ENCODE assay signal across 8 cellular contexts in the genomic region with DNA sequence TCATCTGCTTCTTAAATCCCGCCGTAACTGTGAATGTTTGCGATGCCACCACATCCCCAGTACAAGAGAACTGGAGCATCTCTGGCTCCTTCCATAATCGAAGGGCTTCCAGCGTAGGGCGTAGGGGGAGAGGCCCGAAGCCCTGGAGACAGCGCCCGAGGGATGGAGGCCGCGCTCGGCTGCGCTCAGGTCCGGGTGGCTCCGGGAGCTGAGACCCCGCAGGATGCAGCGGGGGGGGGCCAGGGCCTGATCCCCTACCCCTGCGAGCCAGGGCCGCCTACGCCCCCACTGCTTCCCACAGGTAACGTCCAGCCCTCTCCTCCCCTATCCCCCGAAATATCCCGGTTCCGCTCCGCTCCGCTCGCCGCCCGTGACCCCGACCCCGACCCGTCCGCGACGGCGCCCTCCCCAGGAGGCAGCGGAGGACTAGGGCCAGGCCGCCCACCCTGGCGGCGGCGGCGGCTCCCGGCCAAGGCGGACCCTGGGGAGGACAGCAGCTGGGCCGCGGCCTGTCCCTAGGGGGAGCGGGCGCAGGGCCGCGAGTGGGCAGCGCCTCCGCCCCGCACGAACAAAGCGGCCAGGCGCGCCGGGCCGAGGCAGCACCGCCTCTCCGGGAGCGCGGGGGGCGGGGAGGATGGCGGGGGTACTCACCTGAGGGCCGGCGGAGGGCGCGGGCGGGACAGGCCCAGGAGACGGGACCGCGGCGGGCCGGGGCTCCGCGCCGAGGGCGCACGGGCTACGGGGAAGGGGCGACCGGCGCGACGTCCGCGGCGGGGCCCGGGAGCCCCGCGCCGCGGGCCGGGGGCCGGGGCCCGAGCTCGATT. TPM values are rescaled to one million over a fixed set of nuclear protein-coding genes. Genes with fewer than 3 reads are reported as not detected.
DNase-seq lines count a peak whose midpoint lies in the region; ATAC-seq and TF ChIP-seq lines count a peak whose summit lies in the region.

No MANE protein-coding gene starts in this region.

- H3K4me1 ChIP-seq in upper lobe of left lung = peaks cover 4 to 28% (median 18%) of the 10 kb centered on the region in 4 donors

- DNase-seq in NCI-H2081 (lab: John Stamatoyannopoulos, UW) = peak; percentile 41 to 42
- DNase-seq in NCI-H2081 treated with DMSO at 0.1 percent for 48 hours (lab: John Stamatoyannopoulos, UW) = no peak
- no peak for DNase-seq in HL-60 (ENCODE audit: low read depth in 1 of 2, low spot score in 1 of 2)
- peak; percentile 31 for DNase-seq in T1000 (lab: John Stamatoyannopoulos, UW)
- peak; percentile 41 for DNase-seq in midbrain (lab: John Stamatoyannopoulos, UW)
- DNase-seq in upper lobe of left lung = peak; percentile 40 to 92

- no peaks in the 10 kb centered on the region for H3K36me3 ChIP-seq in upper lobe of left lung

- TF ChIP-seq CTCF in HL-60 (IDR thresholded peaks at IDR 0.05; ENCODE audit: insufficient read depth, low read length) (no peak), upper lobe of left lung (IDR thresholded peaks at IDR 0.05) (peak in 5 of 6 experiments; percentile 15 to 47 (median 30))

- peak overlapping the region; percentile 83 for H3K27ac ChIP-seq in HL-60 (replicated peaks)
- H3K27ac ChIP-seq in upper lobe of left lung = peak overlapping the region; percentile 94 to 99 (median 96)

- peak overlapping the region; percentile 96 for H3K4me3 ChIP-seq in HL-60 (replicated peaks; ENCODE audit: insufficient read depth, low read length)
- H3K4me3 ChIP-seq in upper lobe of left lung = peak overlapping the region; percentile 83 to 93 (median 90)

- ATAC-seq in esophagus mucosa (peak; percentile 52), upper lobe of left lung (ENCODE audit: low FRiP score in 2 of 2) (peak; percentile 32 to 53), HG03457 (IDR thresholded peaks at IDR 0.05; ENCODE audit: unreplicated experiment) (no peak)

- no peak for TF ChIP-seq EP300 in upper lobe of left lung (IDR thresholded peaks at IDR 0.05)

- H3K27me3 ChIP-seq in HL-60 (ENCODE audit: insufficient read depth, poor library complexity, severe bottlenecking) (no peaks in the 10 kb centered on the region), upper lobe of left lung (no peaks in the 10 kb centered on the region)

- TF ChIP-seq POLR2A in upper lobe of left lung (IDR thresholded peaks at IDR 0.05) = no peak

- H3K9me3 ChIP-seq in upper lobe of left lung = no peaks in the 10 kb centered on the region

- 2 to 22% methylated on average over 3 to 32 of the region's 98 CpGs for WGBS in upper lobe of left lung, 2 donors

RNA-seq across cellular contexts. Expression of gene WDFY3, which starts 0.7 kb away (rescaled TPM):
- total RNA-seq in esophagus mucosa (46.7 TPM), upper lobe of left lung (100 to 1,000 TPM in 3 of 6 donors, 10 to 100 TPM in 3; 52.0 to 159 (median 103) TPM)

Comparison
In these comparisons a context has a peak if more than half of its experiments do, and no peak if none do; other contexts are left out.
1. DNase-seq: peak in NCI-H2081 (2 of 2), T1000 (single experiment), midbrain (single experiment) and upper lobe of left lung (2 of 2); none in NCI-H2081 treated with DMSO at 0.1 percent for 48 hours (single experiment) and HL-60 (0 of 2).